8 cellular contexts compared by ENCODE assay signal in genomic region chr11:46348986-46349401, GRCh38. TPM values are rescaled to one million over a fixed set of nuclear protein-coding genes. Genes with fewer than 3 reads are reported as not detected.
DNase-seq lines count a peak whose midpoint lies in the region; FAIRE-seq and TF ChIP-seq lines count a peak whose summit lies in the region.

No MANE protein-coding gene starts in this region.

- peaks cover 32 to 37% of the 10 kb centered on the region in 2 experiments for H3K4me1 ChIP-seq in trophoblast cell (ENCODE audit: control insufficient read depth in 1 of 2, insufficient read depth in 2 of 2, low read length in 2 of 2)

- H4K8ac ChIP-seq in trophoblast cell (ENCODE audit: low read depth, low read length) = no peak overlapping the region

- peak overlapping the region; percentile 27 for H3K27ac Mint-ChIP-seq in MCF 10A (ENCODE audit: low read depth, unreplicated experiment)

- DNase-seq in GM18507 (ENCODE audit: extremely low spot score, insufficient read length, low read depth) (no peak), SK-N-MC (ENCODE audit: low read depth, low spot score) (no peak), MCF 10A (ENCODE audit: unreplicated experiment) (no peak), trophoblast cell (no peak), dermis blood vessel endothelial cell (no peak), inferior parietal cortex (ENCODE audit: extremely low spot score) (no peak), NOMO-1 treated with dmso at 0.1 percent for 144 hours (lab: John Stamatoyannopoulos, UW; ENCODE audit: unreplicated experiment) (no peak), GM20000 (ENCODE audit: low spot score) (no peak)

- H3K27me3 Mint-ChIP-seq in MCF 10A (ENCODE audit: insufficient read depth, unreplicated experiment) = no peaks in the 10 kb centered on the region

- no peaks in the 10 kb centered on the region for H3K9me3 Mint-ChIP-seq in MCF 10A (ENCODE audit: unreplicated experiment)

- H3K14ac ChIP-seq in trophoblast cell (ENCODE audit: low read length) = no peak overlapping the region

- H2BK12ac ChIP-seq in trophoblast cell (ENCODE audit: low read length) = no peak overlapping the region

- no peak overlapping the region for H2AFZ ChIP-seq in trophoblast cell (ENCODE audit: insufficient read depth, low read length, poor library complexity)

- no peak overlapping the region for H4K91ac ChIP-seq in trophoblast cell (ENCODE audit: low read depth, low read length)

- H3K18ac ChIP-seq in trophoblast cell (ENCODE audit: low read length) = no peak overlapping the region

- H3K27ac ChIP-seq in SK-N-MC = no peak overlapping the region
- H3K27ac ChIP-seq in trophoblast cell (ENCODE audit: low read depth, low read length) = no peak overlapping the region

- peak overlapping the region; percentile 59 for H3K4me3 Mint-ChIP-seq in MCF 10A (ENCODE audit: unreplicated experiment)

- no TSS peak for BruUV-seq in MCF 10A (replicated peaks; lab: Mats Ljungman, UMichigan)

- peaks cover 24% of the 10 kb centered on the region for H3K79me2 ChIP-seq in trophoblast cell (ENCODE audit: control insufficient read depth, insufficient read depth, low read length, poor library complexity)

- peaks cover 21% of the 10 kb centered on the region for H3K79me1 ChIP-seq in trophoblast cell (ENCODE audit: low read length)

- no peaks in the 10 kb centered on the region for H3K36me3 ChIP-seq in SK-N-MC (ENCODE audit: insufficient read depth, low read length)
- H3K36me3 ChIP-seq in trophoblast cell (ENCODE audit: control insufficient read depth in 1 of 2, insufficient read depth in 2 of 2, low read length in 2 of 2) = peaks cover 4 to 7% of the 10 kb centered on the region in 2 experiments

- peak overlapping the region; percentile 31 for H3K4ac ChIP-seq in trophoblast cell (ENCODE audit: low read depth, low read length)

- H2AK5ac ChIP-seq in trophoblast cell (ENCODE audit: low read length) = no peak overlapping the region

- H3K23ac ChIP-seq in trophoblast cell (ENCODE audit: low read length) = no peak overlapping the region

- TF ChIP-seq CTCF in MCF 10A (IDR thresholded peaks at IDR 0.05; ENCODE audit: unreplicated experiment) = no peak
- no peak for TF ChIP-seq CTCF in GM20000 (IDR thresholded peaks at IDR 0.05; ENCODE audit: extremely low read depth, missing control alignments)

- no peak overlapping the region for H2BK120ac ChIP-seq in trophoblast cell (ENCODE audit: insufficient read depth, low read length, poor library complexity)

- no CpG with 5 or more reads among the region's 9 CpGs for WGBS in trophoblast cell (ENCODE audit: extremely low coverage, insufficient coverage, insufficient read length)

- H3K9ac ChIP-seq in SK-N-MC (ENCODE audit: insufficient read length) = peak overlapping the region; percentile 85
- H3K9ac ChIP-seq in trophoblast cell (ENCODE audit: low read length) = no peak overlapping the region

- H3K9me3 ChIP-seq in SK-N-MC (ENCODE audit: low read depth, low read length) (no peaks in the 10 kb centered on the region), trophoblast cell (ENCODE audit: insufficient read depth, low read depth, low read length) (peaks cover 2% of the 10 kb centered on the region)

- H3K36me3 Mint-ChIP-seq in MCF 10A (ENCODE audit: insufficient read depth, unreplicated experiment) = peaks cover 6% of the 10 kb centered on the region

- peak; percentile 5 for FAIRE-seq in GM18507 (lab: Jason Lieb, UNC)

- CTCF ChIA-PET in MCF 10A (lab: Yijun Ruan, JAX) = interaction anchor here (0.6 to 1.6 kb wide), 13 partner anchors 9 to 208 kb away, joined by 3 to 7 read pairs (median 3); no protein-coding TSS in a partner anchor

- H3K4me3 ChIP-seq in SK-N-MC (peak overlapping the region; percentile 88), trophoblast cell (ENCODE audit: low read depth, low read length) (no peak overlapping the region)

- intact Hi-C loops in MCF 10A (cut with micrococcal nuclease) = no loop called here

- H3K27me3 ChIP-seq in trophoblast cell (ENCODE audit: insufficient read depth, low read length) = no peaks in the 10 kb centered on the region

- peaks cover 31% of the 10 kb centered on the region for H3K4me1 Mint-ChIP-seq in MCF 10A (ENCODE audit: insufficient read depth, unreplicated experiment)

- POLR2A ChIA-PET in MCF 10A (lab: Yijun Ruan, JAX) = interaction anchor here (0.6 to 1.4 kb wide), 6 partner anchors 10 to 273 kb away, joined by 3 to 6 read pairs (median 4); no protein-coding TSS in a partner anchor

- H3K4me2 ChIP-seq in trophoblast cell (ENCODE audit: low read length) = peak overlapping the region; percentile 88

- H4K12ac ChIP-seq in trophoblast cell (ENCODE audit: low read depth, low read length) = no peak overlapping the region

- no peak overlapping the region for H2BK5ac ChIP-seq in trophoblast cell (ENCODE audit: low read depth, low read length, poor library complexity)

RNA-seq across cellular contexts. Expression of gene DGKZ, which starts 1.7 kb away (rescaled TPM):
- total RNA-seq in MCF 10A (2022) (52.8 and 57.9 TPM in 2 replicates), dermis blood vessel endothelial cell (79.8 and 86.2 TPM in 2 replicates)
- polyA plus RNA-seq in trophoblast cell (2013) = 79.6 and 80.8 TPM in 2 replicates

RNA-seq across cellular contexts. Expression of gene MDK, which starts 32.5 kb away (rescaled TPM):
- 0.49 and 1.8 TPM in 2 replicates for total RNA-seq in MCF 10A (2022)
- 2,817 and 2,859 TPM in 2 replicates for polyA plus RNA-seq in trophoblast cell (2013)
- 46.1 and 59.6 TPM in 2 replicates for total RNA-seq in dermis blood vessel endothelial cell

RNA-seq across cellular contexts. Expression of gene CHRM4, which starts 42.6 kb away (rescaled TPM):
- total RNA-seq in MCF 10A (2022) (not detected in 2 replicates), dermis blood vessel endothelial cell (0.09 and 0.17 TPM in 2 replicates)
- polyA plus RNA-seq in trophoblast cell (2013) = 0.40 and 0.57 TPM in 2 replicates

Comparison
In these comparisons a context has a peak if more than half of its experiments do, and no peak if none do; other contexts are left out.
1. RNA of gene MDK, which starts 32.5 kb away (total RNA-seq): 46.1 to 59.6 TPM in dermis blood vessel endothelial cell; 0.49 to 1.8 TPM in MCF 10A; every median in the first group is over 10 times any median in the second.